In the genomic region with DNA sequence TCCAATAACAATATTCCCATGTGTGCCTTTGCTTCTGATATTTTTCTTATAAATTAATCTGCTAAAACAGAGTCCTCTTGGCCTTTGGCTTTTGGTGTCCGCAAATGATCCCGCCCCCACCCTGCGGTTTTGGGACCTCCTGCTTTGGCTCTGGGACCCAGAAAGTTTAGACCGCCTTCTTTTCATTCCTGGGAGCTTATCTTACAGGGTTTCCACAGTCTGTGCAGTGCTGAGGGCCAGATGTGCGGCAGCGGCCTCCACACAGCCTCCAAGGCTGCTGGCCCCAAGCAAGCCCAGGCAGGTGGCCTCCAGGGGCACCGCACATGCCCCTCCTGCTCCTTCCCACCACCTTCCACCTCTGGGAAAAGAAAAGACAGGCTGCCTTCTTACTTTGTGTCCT, we compare ENCODE assay signal across 2 cellular contexts.
TF ChIP-seq lines count a peak whose summit lies in the region.

No MANE protein-coding gene starts in this region.

TF ChIP-seq in liver, 16 proteins besides CTCF, POLR2A, EP300 and RAD21 (continued from another document):
- TF ChIP-seq HNF4G (IDR thresholded peaks at IDR 0.05): no peak

TF ChIP-seq in HepG2, 621 proteins besides CTCF, POLR2A, EP300 and RAD21:
- no peak for TF ChIP-seq ZNF614 (CRISPR knock-in tag; IDR thresholded peaks at IDR 0.05; ENCODE audit: borderline replicate concordance)
- TF ChIP-seq, protein P1, sequence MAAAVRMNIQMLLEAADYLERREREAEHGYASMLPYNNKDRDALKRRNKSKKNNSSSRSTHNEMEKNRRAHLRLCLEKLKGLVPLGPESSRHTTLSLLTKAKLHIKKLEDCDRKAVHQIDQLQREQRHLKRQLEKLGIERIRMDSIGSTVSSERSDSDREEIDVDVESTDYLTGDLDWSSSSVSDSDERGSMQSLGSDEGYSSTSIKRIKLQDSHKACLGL (CRISPR knock-in tag; IDR thresholded peaks at IDR 0.05): no peak
- TF ChIP-seq CBX1 (IDR thresholded peaks at IDR 0.05; ENCODE audit: low read depth): no peak
- TF ChIP-seq, protein P2, sequence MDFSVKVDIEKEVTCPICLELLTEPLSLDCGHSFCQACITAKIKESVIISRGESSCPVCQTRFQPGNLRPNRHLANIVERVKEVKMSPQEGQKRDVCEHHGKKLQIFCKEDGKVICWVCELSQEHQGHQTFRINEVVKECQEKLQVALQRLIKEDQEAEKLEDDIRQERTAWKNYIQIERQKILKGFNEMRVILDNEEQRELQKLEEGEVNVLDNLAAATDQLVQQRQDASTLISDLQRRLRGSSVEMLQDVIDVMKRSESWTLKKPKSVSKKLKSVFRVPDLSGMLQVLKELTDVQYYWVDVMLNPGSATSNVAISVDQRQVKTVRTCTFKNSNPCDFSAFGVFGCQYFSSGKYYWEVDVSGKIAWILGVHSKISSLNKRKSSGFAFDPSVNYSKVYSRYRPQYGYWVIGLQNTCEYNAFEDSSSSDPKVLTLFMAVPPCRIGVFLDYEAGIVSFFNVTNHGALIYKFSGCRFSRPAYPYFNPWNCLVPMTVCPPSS (IDR thresholded peaks at IDR 0.05): no peak
- TF ChIP-seq ZSCAN20 (CRISPR knock-in tag; IDR thresholded peaks at IDR 0.05; ENCODE audit: borderline replicate concordance): no peak
- TF ChIP-seq HOXD1 (CRISPR knock-in tag; IDR thresholded peaks at IDR 0.05): no peak
- no peak for TF ChIP-seq ZNF547 (CRISPR knock-in tag; IDR thresholded peaks at IDR 0.05)
- no peak for TF ChIP-seq KLF15 (CRISPR knock-in tag; IDR thresholded peaks at IDR 0.05; ENCODE audit: borderline replicate concordance)
- TF ChIP-seq SUZ12 (IDR thresholded peaks at IDR 0.05; ENCODE audit: low read depth, low read length): no peak
- no peak for TF ChIP-seq MED1 (CRISPR knock-in tag; IDR thresholded peaks at IDR 0.05)
- TF ChIP-seq ATM (IDR thresholded peaks at IDR 0.05; ENCODE audit: borderline replicate concordance): no peak
- no peak for TF ChIP-seq ARID4A (CRISPR knock-in tag; IDR thresholded peaks at IDR 0.05; ENCODE audit: borderline replicate concordance)
- no peak for TF ChIP-seq PREB (CRISPR knock-in tag; IDR thresholded peaks at IDR 0.05)
